36 cellular contexts compared by ENCODE assay signal in genomic region chr2:241567776-241568175, GRCh38. TPM values are rescaled to one million over a fixed set of nuclear protein-coding genes. Genes with fewer than 3 reads are reported as not detected.
"Had no signal": no experiment of that assay in that cellular context is flagged by ENCODE, and none has a peak within 500 bp of the region (broad histone marks: within the 10 kb centered on the region; RNA-seq: fewer than 3 reads in every experiment).

No MANE protein-coding gene starts in this region.

- H3K9me3 Mint-ChIP-seq: activated B cell treated with CpG ODN at 0.5 μM for 24 hours; activated CD4-positive, alpha-beta memory T cell treated with anti-CD3 and anti-CD28 coated beads for 36 hours; activated naive CD4-positive, alpha-beta T cell treated with anti-CD3 and anti-CD28 coated beads for 36 hours; activated naive CD4-positive, alpha-beta T cell treated with anti-CD3 and anti-CD28 coated beads, Interleukin-2, amount 50 U/mL, for 72 hours; activated T-cell treated with anti-CD3 and anti-CD28 coated beads, Interleukin-2, amount 50 U/mL, for 4 hours; activated T-helper 1 cell treated with anti-CD3 and anti-CD28 coated beads, Interleukin-12 subunit alpha, Interleukin-12 subunit beta, Interleukin-2, Interleukin-4 antibody, amounts not matched to agents 30 ng/mL and 10 ng/mL and 1 ng/mL, durations not matched to agents 14 hours and 24 hours and 36 hours had no signal

- H3K36me3 ChIP-seq: adrenal gland, breast epithelium had no signal

- H3K27ac ChIP-seq: adrenal gland, body of pancreas, breast epithelium, RWPE1, VCaP had no signal

- ATAC-seq: activated naive CD4-positive, alpha-beta T cell treated with anti-CD3 and anti-CD28 coated beads, Interleukin-2, amount 50 U/mL, for 72 hours; activated T-cell treated with anti-CD3 and anti-CD28 coated beads, Interleukin-2, amount 50 U/mL, for 4 hours; body of pancreas; K562; PC-3 had no signal

- H3K9me3 ChIP-seq: adrenal gland, body of pancreas, breast epithelium had no signal

- DNase-seq: activated B cell treated with CpG ODN at 0.5 μM for 24 hours; activated CD4-positive, alpha-beta memory T cell treated with anti-CD3 and anti-CD28 coated beads for 36 hours; activated CD4-positive, alpha-beta T cell treated with anti-CD3 and anti-CD28 coated beads for 4 hours; activated CD4-positive, alpha-beta T cell treated with anti-CD3 and anti-CD28 coated beads, Interleukin-2, amount 50 U/mL, for 1 hour; activated CD4-positive, CD25-positive, alpha-beta regulatory T cell treated with anti-CD3 and anti-CD28 coated beads, Interleukin-2, amount 50 U/mL, for 72 hours; activated CD8-positive, alpha-beta memory T cell treated with anti-CD3 and anti-CD28 coated beads, Interleukin-2, amount 50 U/mL, for 4 hours; activated gamma-delta T cell treated with Interleukin-2 at 50 U/mL for 16 hours; activated naive CD4-positive, alpha-beta T cell treated with anti-CD3 and anti-CD28 coated beads for 36 hours; activated T-cell treated with anti-CD3 and anti-CD28 coated beads for 4 hours; activated T-cell treated with anti-CD3 and anti-CD28 coated beads, Interleukin-2, amount 50 U/mL, for 4 hours; body of pancreas; NCI-H1048; NCI-H1105 treated with DMSO at 0.1 percent for 48 hours; NCI-H1436; NCI-H1694; NCI-H1930; NCI-H2081 treated with DMSO at 0.1 percent for 48 hours; NCI-H226; NCI-H446 treated with DMSO at 0.1 percent for 48 hours; NCI-H524; NCI-H69; NCI-H82; NK-92 treated with Interleukin-12 subunit alpha and Interleukin-12 subunit beta, amount 100 ng/mL, for 24 hours; PC-3; Right ventricle myocardium superior; SW 1271; T-helper 1 cell; T-helper 2 cell; T-helper 9 cell had no signal

- H3K27ac Mint-ChIP-seq: activated B cell treated with CpG ODN at 0.5 μM for 24 hours; activated CD4-positive, alpha-beta memory T cell treated with anti-CD3 and anti-CD28 coated beads for 36 hours; activated naive CD4-positive, alpha-beta T cell treated with anti-CD3 and anti-CD28 coated beads for 36 hours; activated T-helper 1 cell treated with anti-CD3 and anti-CD28 coated beads, Interleukin-12 subunit alpha, Interleukin-12 subunit beta, Interleukin-2, Interleukin-4 antibody, amounts not matched to agents 30 ng/mL and 10 ng/mL and 1 ng/mL, durations not matched to agents 14 hours and 24 hours and 36 hours had no signal

- H3K4me1 Mint-ChIP-seq: activated B cell treated with CpG ODN at 0.5 μM for 24 hours had no signal

- H3K36me3 Mint-ChIP-seq: activated CD4-positive, alpha-beta memory T cell treated with anti-CD3 and anti-CD28 coated beads for 36 hours; activated naive CD4-positive, alpha-beta T cell treated with anti-CD3 and anti-CD28 coated beads, Interleukin-2, amount 50 U/mL, for 72 hours had no signal

- H3K4me3 ChIP-seq: adrenal gland, body of pancreas, breast epithelium, K562 had no signal

- H3K27me3 ChIP-seq: adrenal gland, body of pancreas, breast epithelium had no signal

- H3K4me1 ChIP-seq: adrenal gland, body of pancreas, breast epithelium had no signal

- H3K27me3 Mint-ChIP-seq: activated B cell treated with CpG ODN at 0.5 μM for 24 hours; activated CD4-positive, alpha-beta memory T cell treated with anti-CD3 and anti-CD28 coated beads for 36 hours had no signal

- H3K4me3 Mint-ChIP-seq: activated B cell treated with CpG ODN at 0.5 μM for 24 hours; activated CD4-positive, alpha-beta memory T cell treated with anti-CD3 and anti-CD28 coated beads for 36 hours; activated naive CD4-positive, alpha-beta T cell treated with anti-CD3 and anti-CD28 coated beads for 36 hours; activated T-cell treated with anti-CD3 and anti-CD28 coated beads, Interleukin-2, amount 50 U/mL, for 4 hours; activated T-helper 1 cell treated with anti-CD3 and anti-CD28 coated beads, Interleukin-12 subunit alpha, Interleukin-12 subunit beta, Interleukin-2, Interleukin-4 antibody, amounts not matched to agents 30 ng/mL and 10 ng/mL and 1 ng/mL, durations not matched to agents 14 hours and 24 hours and 36 hours had no signal

RNA-seq across cellular contexts. Expression of gene BOK, which starts 9.2 kb away (rescaled TPM):
- total RNA-seq: activated B cell treated with CpG ODN at 0.5 μM for 24 hours; activated naive CD4-positive, alpha-beta T cell treated with anti-CD3 and anti-CD28 coated beads for 36 hours; activated T-helper 1 cell treated with anti-CD3 and anti-CD28 coated beads, Interleukin-12 subunit alpha, Interleukin-12 subunit beta, Interleukin-2, Interleukin-4 antibody, amounts not matched to agents 30 ng/mL and 10 ng/mL and 1 ng/mL, durations not matched to agents 14 hours and 24 hours and 36 hours had no signal
